ENCODE assay signal across 8 cellular contexts in genomic region chr13:72656357-72656756, GRCh38.
"Had no signal": no experiment of that assay in that cellular context is flagged by ENCODE, and none has a peak within 500 bp of the region (broad histone marks: within the 10 kb centered on the region; RNA-seq: fewer than 3 reads in every experiment).

No MANE protein-coding gene starts in this region.

- DNase-seq: GDM1, GF-D8 had no signal

- H3K4me3 ChIP-seq: GM12878 had no signal

- FAIRE-seq: G401.6, GM12878, GM12891, GM12892, GM18507, GM19239 had no signal
